35 cellular contexts compared by ENCODE assay signal in the genomic region with DNA sequence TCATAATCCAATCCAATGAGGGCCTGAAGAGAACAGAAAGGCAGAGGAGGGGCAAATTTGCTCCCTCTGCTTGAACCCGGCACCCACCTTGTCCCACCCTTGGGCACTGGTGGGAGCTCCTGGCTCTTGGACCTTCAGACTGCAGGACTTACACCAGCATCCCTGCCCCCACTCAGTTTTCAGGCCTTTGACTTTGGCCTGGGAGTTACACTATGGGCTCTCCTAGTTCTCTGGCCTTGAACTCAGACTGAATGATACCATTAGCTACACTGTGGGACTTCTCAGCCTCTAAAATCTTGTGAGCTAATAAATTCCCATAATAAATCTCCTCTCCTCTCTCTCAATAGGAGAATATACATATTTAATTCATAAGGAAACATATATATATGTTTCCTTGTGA.
"Had no signal": no experiment of that assay in that cellular context is flagged by ENCODE, and none has a peak within 500 bp of the region (broad histone marks: within the 10 kb centered on the region; RNA-seq: fewer than 3 reads in every experiment).

No MANE protein-coding gene starts in this region.

- H3K9me3 Mint-ChIP-seq: activated CD4-positive, alpha-beta memory T cell treated with anti-CD3 and anti-CD28 coated beads for 36 hours; activated naive CD4-positive, alpha-beta T cell treated with anti-CD3 and anti-CD28 coated beads for 36 hours; activated naive CD4-positive, alpha-beta T cell treated with anti-CD3 and anti-CD28 coated beads, Interleukin-2, amount 50 U/mL, for 24 hours; activated naive CD8-positive, alpha-beta T cell treated with anti-CD3 and anti-CD28 coated beads for 36 hours; activated naive CD8-positive, alpha-beta T cell treated with anti-CD3 and anti-CD28 coated beads, Interleukin-2, amount 50 U/mL, for 24 hours; activated T-helper 1 cell treated with anti-CD3 and anti-CD28 coated beads, Interleukin-12 subunit alpha, Interleukin-12 subunit beta, Interleukin-2, Interleukin-4 antibody, amounts not matched to agents 30 ng/mL and 10 ng/mL and 1 ng/mL, durations not matched to agents 14 hours and 24 hours and 36 hours; activated T-helper 2 cell treated with anti-CD3 and anti-CD28 coated beads, Interferon-gamma antibody, Interleukin-2, Interleukin-4, amounts not matched to agents 10 μg/mL and 5 μg/mL and 100 μg/mL, durations not matched to agents 14 hours and 24 hours and 36 hours; effector memory CD8-positive, alpha-beta T cell; WTC11 had no signal

- FAIRE-seq: colon, TTC549 had no signal

- H3K27me3 Mint-ChIP-seq: activated CD4-positive, alpha-beta memory T cell treated with anti-CD3 and anti-CD28 coated beads for 36 hours; activated CD8-positive, alpha-beta memory T cell treated with anti-CD3 and anti-CD28 coated beads, Interleukin-2, amount 10 ng/mL, durations not matched to agents 7 days and 5 days; activated naive CD4-positive, alpha-beta T cell treated with anti-CD3 and anti-CD28 coated beads, Interleukin-2, amount 50 U/mL, for 24 hours; activated naive CD8-positive, alpha-beta T cell treated with anti-CD3 and anti-CD28 coated beads for 36 hours; activated naive CD8-positive, alpha-beta T cell treated with anti-CD3 and anti-CD28 coated beads, Interleukin-2, amount 50 U/mL, for 24 hours; effector memory CD8-positive, alpha-beta T cell had no signal

- ATAC-seq: activated CD8-positive, alpha-beta memory T cell treated with anti-CD3 and anti-CD28 coated beads, Interleukin-2, amount 10 ng/mL, durations not matched to agents 7 days and 5 days; activated CD8-positive, alpha-beta T cell treated with anti-CD3 and anti-CD28 coated beads, Interleukin-2, amount 10 ng/mL, durations not matched to agents 7 days and 5 days; activated naive CD8-positive, alpha-beta T cell treated with anti-CD3 and anti-CD28 coated beads, Interleukin-2, amount 50 U/mL, for 24 hours; body of pancreas; effector memory CD8-positive, alpha-beta T cell; foreskin keratinocyte; gastrocnemius medialis; heart left ventricle; WTC11 had no signal

- H3K27ac ChIP-seq: adrenal gland, body of pancreas, esophagus muscularis mucosa, foreskin keratinocyte, gastrocnemius medialis, heart left ventricle, VCaP had no signal

- H3K4me1 ChIP-seq: body of pancreas, foreskin keratinocyte, gastrocnemius medialis had no signal

- H3K4me3 Mint-ChIP-seq: activated CD4-positive, alpha-beta memory T cell treated with anti-CD3 and anti-CD28 coated beads for 36 hours; activated CD8-positive, alpha-beta memory T cell treated with anti-CD3 and anti-CD28 coated beads, Interleukin-2, amount 10 ng/mL, durations not matched to agents 7 days and 5 days; activated CD8-positive, alpha-beta T cell treated with anti-CD3 and anti-CD28 coated beads, Interleukin-2, amount 10 ng/mL, durations not matched to agents 7 days and 5 days; activated naive CD4-positive, alpha-beta T cell treated with anti-CD3 and anti-CD28 coated beads for 36 hours; activated naive CD4-positive, alpha-beta T cell treated with anti-CD3 and anti-CD28 coated beads, Interleukin-2, amount 50 U/mL, for 24 hours; activated naive CD8-positive, alpha-beta T cell treated with anti-CD3 and anti-CD28 coated beads for 36 hours; activated naive CD8-positive, alpha-beta T cell treated with anti-CD3 and anti-CD28 coated beads, Interleukin-2, amount 50 U/mL, for 24 hours; activated T-helper 1 cell treated with anti-CD3 and anti-CD28 coated beads, Interleukin-12 subunit alpha, Interleukin-12 subunit beta, Interleukin-2, Interleukin-4 antibody, amounts not matched to agents 30 ng/mL and 10 ng/mL and 1 ng/mL, durations not matched to agents 14 hours and 24 hours and 36 hours; effector memory CD8-positive, alpha-beta T cell; WTC11 had no signal

- H3K27ac Mint-ChIP-seq: activated CD4-positive, alpha-beta memory T cell treated with anti-CD3 and anti-CD28 coated beads for 36 hours; activated CD8-positive, alpha-beta memory T cell treated with anti-CD3 and anti-CD28 coated beads, Interleukin-2, amount 10 ng/mL, durations not matched to agents 7 days and 5 days; activated CD8-positive, alpha-beta T cell treated with anti-CD3 and anti-CD28 coated beads, Interleukin-2, amount 10 ng/mL, durations not matched to agents 7 days and 5 days; activated naive CD4-positive, alpha-beta T cell treated with anti-CD3 and anti-CD28 coated beads for 36 hours; activated naive CD4-positive, alpha-beta T cell treated with anti-CD3 and anti-CD28 coated beads, Interleukin-2, amount 50 U/mL, for 24 hours; activated naive CD8-positive, alpha-beta T cell treated with anti-CD3 and anti-CD28 coated beads for 36 hours; activated naive CD8-positive, alpha-beta T cell treated with anti-CD3 and anti-CD28 coated beads, Interleukin-2, amount 50 U/mL, for 24 hours; activated T-helper 1 cell treated with anti-CD3 and anti-CD28 coated beads, Interleukin-12 subunit alpha, Interleukin-12 subunit beta, Interleukin-2, Interleukin-4 antibody, amounts not matched to agents 30 ng/mL and 10 ng/mL and 1 ng/mL, durations not matched to agents 14 hours and 24 hours and 36 hours; activated T-helper 2 cell treated with anti-CD3 and anti-CD28 coated beads, Interferon-gamma antibody, Interleukin-2, Interleukin-4, amounts not matched to agents 10 μg/mL and 5 μg/mL and 100 μg/mL, durations not matched to agents 14 hours and 24 hours and 36 hours; effector memory CD8-positive, alpha-beta T cell; WTC11 had no signal

- H3K36me3 Mint-ChIP-seq: activated CD4-positive, alpha-beta memory T cell treated with anti-CD3 and anti-CD28 coated beads for 36 hours; activated CD8-positive, alpha-beta memory T cell treated with anti-CD3 and anti-CD28 coated beads, Interleukin-2, amount 10 ng/mL, durations not matched to agents 7 days and 5 days; activated naive CD4-positive, alpha-beta T cell treated with anti-CD3 and anti-CD28 coated beads, Interleukin-2, amount 50 U/mL, for 24 hours; activated naive CD8-positive, alpha-beta T cell treated with anti-CD3 and anti-CD28 coated beads for 36 hours; WTC11 had no signal

- H3K36me3 ChIP-seq: adrenal gland, esophagus muscularis mucosa, gastrocnemius medialis, heart left ventricle had no signal

- DNase-seq: activated CD4-positive, alpha-beta memory T cell treated with anti-CD3 and anti-CD28 coated beads for 36 hours; activated CD4-positive, alpha-beta T cell treated with anti-CD3 and anti-CD28 coated beads for 1 hour; activated CD4-positive, alpha-beta T cell treated with anti-CD3 and anti-CD28 coated beads for 4 hours; activated CD8-positive, alpha-beta memory T cell treated with anti-CD3 and anti-CD28 coated beads, Interleukin-2, amount 10 ng/mL, durations not matched to agents 7 days and 5 days; activated CD8-positive, alpha-beta memory T cell treated with anti-CD3 and anti-CD28 coated beads, Interleukin-2, amount 50 U/mL, for 4 hours; activated CD8-positive, alpha-beta T cell treated with anti-CD3 and anti-CD28 coated beads, Interleukin-2, amount 10 ng/mL, durations not matched to agents 7 days and 5 days; activated effector memory CD4-positive, alpha-beta T cell treated with anti-CD3 and anti-CD28 coated beads, Interleukin-2, amount 50 U/mL, for 16 hours; activated naive CD4-positive, alpha-beta T cell treated with anti-CD3 and anti-CD28 coated beads for 36 hours; activated naive CD8-positive, alpha-beta T cell treated with anti-CD3 and anti-CD28 coated beads for 36 hours; activated naive CD8-positive, alpha-beta T cell treated with anti-CD3 and anti-CD28 coated beads, Interleukin-2, amount 50 U/mL, for 24 hours; activated T-cell treated with anti-CD3 and anti-CD28 coated beads, Interleukin-2, amount 50 U/mL, for 1 hour; activated T-cell treated with anti-CD3 and anti-CD28 coated beads, Interleukin-2, amount 50 U/mL, for 48 hours; adrenal gland; amygdala; aorta; body of pancreas; caudate nucleus; cortex of kidney; dermis blood vessel endothelial cell; effector CD4-positive, alpha-beta T cell; effector memory CD8-positive, alpha-beta T cell; erythroblast; foreskin keratinocyte; gastrocnemius medialis; glutamatergic neuron; heart left ventricle; T-helper 2 cell had no signal

- H3K4me1 Mint-ChIP-seq: activated CD8-positive, alpha-beta memory T cell treated with anti-CD3 and anti-CD28 coated beads, Interleukin-2, amount 10 ng/mL, durations not matched to agents 7 days and 5 days; activated naive CD4-positive, alpha-beta T cell treated with anti-CD3 and anti-CD28 coated beads, Interleukin-2, amount 50 U/mL, for 24 hours; activated naive CD8-positive, alpha-beta T cell treated with anti-CD3 and anti-CD28 coated beads for 36 hours; activated naive CD8-positive, alpha-beta T cell treated with anti-CD3 and anti-CD28 coated beads, Interleukin-2, amount 50 U/mL, for 24 hours; WTC11 had no signal

- H3K27me3 ChIP-seq: adrenal gland, body of pancreas, esophagus muscularis mucosa, foreskin keratinocyte, gastrocnemius medialis, heart left ventricle had no signal

- H3K4me3 ChIP-seq: adrenal gland, body of pancreas, esophagus muscularis mucosa, gastrocnemius medialis, heart left ventricle had no signal

- H3K9me3 ChIP-seq: adrenal gland, body of pancreas, esophagus muscularis mucosa, gastrocnemius medialis, heart left ventricle had no signal
